20 cellular contexts compared by ENCODE assay signal in genomic region chr16:31186176-31186575, GRCh38. TPM values are rescaled to one million over a fixed set of nuclear protein-coding genes. Genes with fewer than 3 reads are reported as not detected.
A peak's percentile ranks its signal among the peaks of the same experiment; 100 is the strongest.
DNase-seq lines count a peak whose midpoint lies in the region; ATAC-seq and TF ChIP-seq lines count a peak whose summit lies in the region.
"Had no signal": no experiment of that assay in that cellular context is flagged by ENCODE, and none has a peak within 500 bp of the region (broad histone marks: within the 10 kb centered on the region; RNA-seq: fewer than 3 reads in every experiment).

No MANE protein-coding gene starts in this region.

- intact Hi-C loops in Panc1 (cut with micrococcal nuclease; ENCODE audit: unreplicated experiment): no loop called here
- intact Hi-C loops in testis (cut with DNase I; ENCODE audit: low total_unique reads): loop anchor here (5.0 to 10.0 kb wide), 2 partner anchors 34 to 689 kb away; partner anchors contain the start of genes PRSS36 and ZNF267
- intact Hi-C loops in sigmoid colon (cut with DNase I): loop anchor here (2.0 to 10.0 kb wide), 2 partner anchors 15 to 689 kb away; partner anchors contain the start of gene ZNF267

- H3K27me3 ChIP-seq in Panc1 (ENCODE audit: control insufficient read depth, insufficient read depth, low read length) (no peaks in the 10 kb centered on the region), testis (no peaks in the 10 kb centered on the region), sigmoid colon (no peaks in the 10 kb centered on the region)
- H3K27me3 ChIP-seq: esophagus squamous epithelium, SJCRH30 had no signal

- no peaks in the 10 kb centered on the region for H3K27me3 Mint-ChIP-seq in activated T-cell treated with anti-CD3 and anti-CD28 coated beads, Interleukin-2, amount 50 U/mL, for 24 hours
- no peaks in the 10 kb centered on the region for H3K27me3 Mint-ChIP-seq in stimulated activated memory B cell treated with anti-CD40 and anti-IgM and Interleukin-4, amounts not matched to agents 10 μg/mL and 1 μg/mL and 100 μg/mL, for 72 hours

- peaks cover 87% of the 10 kb centered on the region for H3K4me1 Mint-ChIP-seq in activated T-cell treated with anti-CD3 and anti-CD28 coated beads, Interleukin-2, amount 50 U/mL, for 24 hours (ENCODE audit: low read depth)
- peaks cover 79% of the 10 kb centered on the region for H3K4me1 Mint-ChIP-seq in stimulated activated memory B cell treated with anti-CD40 and anti-IgM and Interleukin-4, amounts not matched to agents 10 μg/mL and 1 μg/mL and 100 μg/mL, for 72 hours

- TF ChIP-seq POLR2A in testis (IDR thresholded peaks at IDR 0.05) (no peak), sigmoid colon (IDR thresholded peaks at IDR 0.05) (no peak)

- POLR2A ChIA-PET in Panc1 (lab: Charles Lee): interaction anchor here (0.6 kb wide), 1 partner anchor 186 kb away, joined by 9 read pairs; no protein-coding TSS in a partner anchor

- peaks cover 80% of the 10 kb centered on the region for H3K36me3 ChIP-seq in Panc1 (ENCODE audit: control insufficient read depth, insufficient read depth, low read length)
- H3K36me3 ChIP-seq in testis (ENCODE audit: low read depth, missing control alignments): peaks cover 3% of the 10 kb centered on the region
- H3K36me3 ChIP-seq in sigmoid colon: peaks cover 72 to 90% (median 85%) of the 10 kb centered on the region in 4 donors

- H3K4me3 Mint-ChIP-seq in activated T-cell treated with anti-CD3 and anti-CD28 coated beads, Interleukin-2, amount 50 U/mL, for 24 hours: peak overlapping the region; percentile 96
- H3K4me3 Mint-ChIP-seq in stimulated activated memory B cell treated with anti-CD40 and anti-IgM and Interleukin-4, amounts not matched to agents 10 μg/mL and 1 μg/mL and 100 μg/mL, for 72 hours: no peak overlapping the region

- no peak overlapping the region for H3K4me3 ChIP-seq in Panc1 (ENCODE audit: low read depth in 2 of 2, low read length in 2 of 2)
- H3K4me3 ChIP-seq in choroid plexus epithelial cell (ENCODE audit: low read depth, low read length): no peak overlapping the region
- no peak overlapping the region for H3K4me3 ChIP-seq in testis
- H3K4me3 ChIP-seq in sigmoid colon: no peak overlapping the region
- H3K4me3 ChIP-seq: esophagus squamous epithelium, lower lobe of right lung, SJCRH30 had no signal

- no peaks in the 10 kb centered on the region for H3K9me3 Mint-ChIP-seq in activated T-cell treated with anti-CD3 and anti-CD28 coated beads, Interleukin-2, amount 50 U/mL, for 24 hours
- H3K9me3 Mint-ChIP-seq in stimulated activated memory B cell treated with anti-CD40 and anti-IgM and Interleukin-4, amounts not matched to agents 10 μg/mL and 1 μg/mL and 100 μg/mL, for 72 hours: no peaks in the 10 kb centered on the region

- no peak for DNase-seq in activated T-cell treated with anti-CD3 and anti-CD28 coated beads, Interleukin-2, amount 50 U/mL, for 24 hours
- no peak for DNase-seq in activated T-cell treated with anti-CD3 and anti-CD28 coated beads for 4 hours
- no peak for DNase-seq in Panc1 (ENCODE audit: low read depth, low spot score)
- DNase-seq in choroid plexus epithelial cell (ENCODE audit: low read depth): peak; percentile 23
- no peak for DNase-seq in testis
- DNase-seq in sigmoid colon: no peak
- DNase-seq: activated effector memory CD4-positive, alpha-beta T cell treated with anti-CD3 and anti-CD28 coated beads, Interleukin-2, amount 50 U/mL, for 16 hours; esophagus squamous epithelium; hypothalamus; lower lobe of right lung; NCI-H146; NCI-H82; SJCRH30; stimulated activated CD4-positive, alpha-beta T cell treated with anti-CD3 and anti-CD28 coated beads, Interleukin-12 subunit alpha, Interleukin-12 subunit beta, amount 100 ng/mL, for 4 hours had no signal

- peak overlapping the region; percentile 100 for H3K27ac Mint-ChIP-seq in activated T-cell treated with anti-CD3 and anti-CD28 coated beads, Interleukin-2, amount 50 U/mL, for 24 hours
- H3K27ac Mint-ChIP-seq in stimulated activated memory B cell treated with anti-CD40 and anti-IgM and Interleukin-4, amounts not matched to agents 10 μg/mL and 1 μg/mL and 100 μg/mL, for 72 hours: peak overlapping the region; percentile 58

- peaks cover 100% of the 10 kb centered on the region for H3K36me3 Mint-ChIP-seq in activated T-cell treated with anti-CD3 and anti-CD28 coated beads, Interleukin-2, amount 50 U/mL, for 24 hours (ENCODE audit: low read depth)
- H3K36me3 Mint-ChIP-seq in stimulated activated memory B cell treated with anti-CD40 and anti-IgM and Interleukin-4, amounts not matched to agents 10 μg/mL and 1 μg/mL and 100 μg/mL, for 72 hours: peaks cover 95% of the 10 kb centered on the region

- no peak for TF ChIP-seq EP300 in sigmoid colon (IDR thresholded peaks at IDR 0.05)

- in situ Hi-C loops in Panc1 (cut with HindIII; ENCODE audit: low pct_unique_long_range_greater_than_20kb, low sequenced_read_pairs): no loop called here

- no peak for TF ChIP-seq CTCF in Panc1 (IDR thresholded peaks at IDR 0.05)
- no peak for TF ChIP-seq CTCF in choroid plexus epithelial cell (conservative IDR thresholded peaks at IDR 0.05; ENCODE audit: low read depth, low read length)
- no peak for TF ChIP-seq CTCF in testis (IDR thresholded peaks at IDR 0.05)
- TF ChIP-seq CTCF in sigmoid colon (IDR thresholded peaks at IDR 0.05): no peak

- CTCF ChIA-PET in Panc1 (lab: Charles Lee): no interaction called here

- ATAC-seq in Panc1 (no peak), GM19023 (IDR thresholded peaks at IDR 0.05; ENCODE audit: unreplicated experiment) (no peak)
- no peak for ATAC-seq in stimulated activated memory B cell treated with anti-CD40 and anti-IgM and Interleukin-4, amounts not matched to agents 10 μg/mL and 1 μg/mL and 100 μg/mL, for 72 hours
- ATAC-seq: HepG2, lower lobe of right lung had no signal

- no peaks in the 10 kb centered on the region for H3K9me3 ChIP-seq in Panc1 (ENCODE audit: control insufficient read depth, insufficient read depth, low read depth, low read length)
- H3K9me3 ChIP-seq in testis: no peaks in the 10 kb centered on the region
- no peaks in the 10 kb centered on the region for H3K9me3 ChIP-seq in sigmoid colon
- H3K9me3 ChIP-seq: esophagus squamous epithelium, lower lobe of right lung, SJCRH30 had no signal

- peaks cover 13% of the 10 kb centered on the region for H3K4me1 ChIP-seq in Panc1 (ENCODE audit: control insufficient read depth, insufficient read depth, low read length)
- peaks cover 23% of the 10 kb centered on the region for H3K4me1 ChIP-seq in testis
- peaks cover 0 to 34% (median 31%) of the 10 kb centered on the region in 4 donors for H3K4me1 ChIP-seq in sigmoid colon

- BruUV-seq in Panc1 (replicated peaks; lab: Mats Ljungman, UMichigan): no TSS peak

- 76 to 84% methylated on average over 7 of the region's 7 CpGs for WGBS in testis, 2 donors
- 72 to 85% methylated on average over 7 of the region's 7 CpGs for WGBS in sigmoid colon, 2 donors

- H3K27ac ChIP-seq in Panc1 (ENCODE audit: low read length): peak overlapping the region; percentile 32; the same call in 1 of the 2 replicates
- H3K27ac ChIP-seq in testis: no peak overlapping the region
- H3K27ac ChIP-seq in sigmoid colon: no peak overlapping the region
- H3K27ac ChIP-seq: esophagus squamous epithelium, lower lobe of right lung, SJCRH30 had no signal

RNA-seq across cellular contexts. Expression of gene FUS, which starts 6.2 kb away (rescaled TPM):
- 441 TPM for total RNA-seq in Panc1 (2021; ENCODE audit: unreplicated experiment)
- 465 TPM for polyA plus RNA-seq in Panc1 (2012; ENCODE audit: insufficient read length)
- total RNA-seq in testis: 100 to 1,000 TPM; 205 to 217 TPM
- 423 TPM for polyA plus RNA-seq in testis (ENCODE audit: insufficient read depth, low read depth, low replicate concordance)
- total RNA-seq in sigmoid colon: 10 to 100 TPM; 44.1 to 63.9 (median 60.4) TPM
- polyA plus RNA-seq in sigmoid colon: 100 to 1,000 TPM in 1 of 3 donors, 10 to 100 TPM in 2; 79.9 to 262 (median 98.3) TPM

RNA-seq across cellular contexts. Expression of gene PYCARD, which starts 16.4 kb away (rescaled TPM):
- total RNA-seq in Panc1 (2021; ENCODE audit: unreplicated experiment) (99.4 TPM), testis (10 to 100 TPM in 1 of 2 donors, 1 to 10 TPM in 1; 2.6 to 11.1 TPM), sigmoid colon (10 to 100 TPM; 21.0 to 24.6 (median 23.5) TPM)
- 229 TPM for polyA plus RNA-seq in Panc1 (2012; ENCODE audit: insufficient read length)
- polyA plus RNA-seq in testis (ENCODE audit: insufficient read depth, low read depth, low replicate concordance) (8.7 TPM), sigmoid colon (100 to 1,000 TPM in 2 of 3 donors, 10 to 100 TPM in 1; 93.1 to 120 (median 107) TPM)
- total RNA-seq: SJCRH30 had no signal

RNA-seq across cellular contexts. Expression of gene TRIM72, which starts 27.7 kb away (rescaled TPM):
- total RNA-seq in Panc1 (2021; ENCODE audit: unreplicated experiment): 0.08 TPM
- 0.10 TPM for polyA plus RNA-seq in Panc1 (2012; ENCODE audit: insufficient read length)
- under 1 TPM; 0.50 to 0.55 TPM for total RNA-seq in testis
- 0.58 TPM for polyA plus RNA-seq in testis (ENCODE audit: insufficient read depth, low read depth, low replicate concordance)
- total RNA-seq in sigmoid colon: under 1 TPM in 3 of 4 donors, not detected in 1; under 0.01 to 0.27 (median under 0.01) TPM
- polyA plus RNA-seq in sigmoid colon: under 1 TPM; under 0.01 to 0.07 (median under 0.01) TPM
- total RNA-seq: esophagus squamous epithelium, HepG2, osteocyte, ureter had no signal
- polyA plus RNA-seq: AG04450, HepG2 had no signal

RNA-seq across cellular contexts. Expression of gene PYDC1, which starts 30.8 kb away (rescaled TPM):
- total RNA-seq in Panc1 (2021; ENCODE audit: unreplicated experiment): not detected
- polyA plus RNA-seq in Panc1 (2012; ENCODE audit: insufficient read length): 1.1 TPM
- not detected for total RNA-seq in testis
- polyA plus RNA-seq in testis (ENCODE audit: insufficient read depth, low read depth, low replicate concordance): not detected
- total RNA-seq in sigmoid colon: not detected
- under 1 TPM in 1 of 3 donors, not detected in 2; 0.16 TPM for polyA plus RNA-seq in sigmoid colon
- total RNA-seq: esophagus squamous epithelium, HepG2, lower lobe of right lung, osteocyte, SJCRH30, ureter had no signal
- polyA plus RNA-seq: AG04450, HepG2 had no signal

RNA-seq across cellular contexts. Expression of gene PRSS36, which starts 36.3 kb away (rescaled TPM):
- 0.23 TPM for total RNA-seq in Panc1 (2021; ENCODE audit: unreplicated experiment)
- polyA plus RNA-seq in Panc1 (2012; ENCODE audit: insufficient read length): 0.52 TPM
- 1 to 10 TPM; 7.1 to 8.3 TPM for total RNA-seq in testis
- polyA plus RNA-seq in testis (ENCODE audit: insufficient read depth, low read depth, low replicate concordance): 5.4 TPM
- 1 to 10 TPM in 3 of 4 donors, under 1 TPM in 1; 0.83 to 7.3 (median 3.7) TPM for total RNA-seq in sigmoid colon
- 10 to 100 TPM in 1 of 3 donors, 1 to 10 TPM in 2; 4.7 to 10.2 (median 7.6) TPM for polyA plus RNA-seq in sigmoid colon
